In genomic region chr11:119368121-119369034, GRCh38 we compare ENCODE assay signal across 1 cellular context.
TF ChIP-seq lines count a peak whose summit lies in the region.

No MANE protein-coding gene starts in this region.

TF ChIP-seq in HepG2, 621 proteins besides CTCF, POLR2A, EP300 and RAD21 (continued from another document and continues in another):
- TF ChIP-seq SRF (IDR thresholded peaks at IDR 0.05; ENCODE audit: low read depth, low read length), result no peak
- TF ChIP-seq ATF4 (CRISPR knock-in tag; IDR thresholded peaks at IDR 0.05), result no peak
- peak; percentile 58; the same call in 1 of the 2 replicates for TF ChIP-seq ZNF792 (CRISPR knock-in tag; IDR thresholded peaks at IDR 0.05)
- TF ChIP-seq GABPB1 (CRISPR knock-in tag; IDR thresholded peaks at IDR 0.05), result peak; percentile 48; the same call in 1 of the 2 replicates
- no peak for TF ChIP-seq LBX2 (CRISPR knock-in tag; IDR thresholded peaks at IDR 0.05; ENCODE audit: borderline replicate concordance)
- no peak for TF ChIP-seq ZNF720 (CRISPR knock-in tag; IDR thresholded peaks at IDR 0.05)
- TF ChIP-seq ELF3 (CRISPR knock-in tag; IDR thresholded peaks at IDR 0.05), result peak; percentile 79
- TF ChIP-seq ZNF777 (CRISPR knock-in tag; IDR thresholded peaks at IDR 0.05), result no peak
- no peak for TF ChIP-seq SP140L (CRISPR knock-in tag; IDR thresholded peaks at IDR 0.05; ENCODE audit: borderline replicate concordance)
- no peak for TF ChIP-seq GATA4 (IDR thresholded peaks at IDR 0.05; ENCODE audit: borderline replicate concordance, low read depth)
- no peak for TF ChIP-seq HOXD1 (CRISPR knock-in tag; IDR thresholded peaks at IDR 0.05)
- TF ChIP-seq ZBTB7A (CRISPR knock-in tag; IDR thresholded peaks at IDR 0.05), result no peak
- peak; percentile 56; the same call in 1 of the 3 replicates for TF ChIP-seq MXI1 (IDR thresholded peaks at IDR 0.05; ENCODE audit: borderline replicate concordance, low read depth, low read length)
- no peak for TF ChIP-seq ZNF552 (CRISPR knock-in tag; IDR thresholded peaks at IDR 0.05; ENCODE audit: borderline replicate concordance)
- peak; percentile 47; the same call in 1 of the 2 replicates for TF ChIP-seq CREB1 (IDR thresholded peaks at IDR 0.05)
- peak; percentile 76 for TF ChIP-seq CREB1 (CRISPR knock-in tag; IDR thresholded peaks at IDR 0.05)
- TF ChIP-seq ZNF619 (CRISPR knock-in tag; IDR thresholded peaks at IDR 0.05), result no peak
- no peak for TF ChIP-seq TEAD2 (CRISPR knock-in tag; IDR thresholded peaks at IDR 0.05)
- peak; percentile 76; the same call in 1 of the 2 replicates for TF ChIP-seq RCOR2 (CRISPR knock-in tag; IDR thresholded peaks at IDR 0.05)
- no peak for TF ChIP-seq PTBP1 (IDR thresholded peaks at IDR 0.05; ENCODE audit: low read depth, low read length, poor library complexity, severe bottlenecking)
- peak; percentile 96 for TF ChIP-seq TEF (CRISPR knock-in tag; IDR thresholded peaks at IDR 0.05)
- TF ChIP-seq ZNF800 (CRISPR knock-in tag; IDR thresholded peaks at IDR 0.05), result peak; percentile 71; the same call in 1 of the 2 replicates
- no peak for TF ChIP-seq RNF2 (conservative IDR thresholded peaks at IDR 0.05; ENCODE audit: low read depth)
- no peak for TF ChIP-seq ZNF766 (CRISPR knock-in tag; IDR thresholded peaks at IDR 0.05; ENCODE audit: borderline replicate concordance)
- TF ChIP-seq MIXL1 (CRISPR knock-in tag; IDR thresholded peaks at IDR 0.05), result peak; percentile 40; the same call in 1 of the 2 replicates
- peak; percentile 90 for TF ChIP-seq FOSL1 (CRISPR knock-in tag; IDR thresholded peaks at IDR 0.05; ENCODE audit: borderline replicate concordance)
- TF ChIP-seq PAWR (CRISPR knock-in tag; IDR thresholded peaks at IDR 0.05; ENCODE audit: borderline replicate concordance), result no peak
- peak; percentile 38; the same call in 1 of the 2 replicates for TF ChIP-seq BORCS8-MEF2B (CRISPR knock-in tag; IDR thresholded peaks at IDR 0.05)
- no peak for TF ChIP-seq CC2D1A (CRISPR knock-in tag; IDR thresholded peaks at IDR 0.05)
- TF ChIP-seq HOXA5 (CRISPR knock-in tag; IDR thresholded peaks at IDR 0.05), result peak; percentile 88
- TF ChIP-seq NFE2L2 (IDR thresholded peaks at IDR 0.05; ENCODE audit: low read length), result peak; percentile 78
- no peak for TF ChIP-seq IKZF1 (IDR thresholded peaks at IDR 0.05)
- TF ChIP-seq ARID3A (IDR thresholded peaks at IDR 0.05; ENCODE audit: low read depth, low read length), result no peak
- TF ChIP-seq PBX3 (CRISPR knock-in tag; IDR thresholded peaks at IDR 0.05; ENCODE audit: borderline replicate concordance), result no peak
- peak; percentile 38; the same call in 1 of the 2 replicates for TF ChIP-seq ZNF556 (CRISPR knock-in tag; IDR thresholded peaks at IDR 0.05; ENCODE audit: borderline replicate concordance)
- TF ChIP-seq ZNF510 (CRISPR knock-in tag; IDR thresholded peaks at IDR 0.05; ENCODE audit: low read depth), result no peak
- TF ChIP-seq CCDC6 (CRISPR knock-in tag; IDR thresholded peaks at IDR 0.05), result peak; percentile 71; the same call in 1 of the 2 replicates
- TF ChIP-seq WIZ (CRISPR knock-in tag; IDR thresholded peaks at IDR 0.05), result no peak
- TF ChIP-seq KDM1A (CRISPR knock-in tag; IDR thresholded peaks at IDR 0.05), result no peak
- TF ChIP-seq HDAC6 (IDR thresholded peaks at IDR 0.05; ENCODE audit: low read depth, low read length), result no peak
- TF ChIP-seq ZBTB42 (CRISPR knock-in tag; IDR thresholded peaks at IDR 0.05), result peak; percentile 85
- TF ChIP-seq ZNF331 (CRISPR knock-in tag; IDR thresholded peaks at IDR 0.05), result 0 out of 2 replicates have a peak, but pooled peaks have one; percentile 32
- TF ChIP-seq TFDP2 (CRISPR knock-in tag; IDR thresholded peaks at IDR 0.05), result peak; percentile 27; the same call in 1 of the 2 replicates
- TF ChIP-seq ZNF367 (CRISPR knock-in tag; IDR thresholded peaks at IDR 0.05; ENCODE audit: borderline replicate concordance), result no peak
- TF ChIP-seq POLR2AphosphoS2 (IDR thresholded peaks at IDR 0.05; ENCODE audit: low read depth, low read length), result no peak
- TF ChIP-seq FOXM1 (CRISPR knock-in tag; IDR thresholded peaks at IDR 0.05), result no peak
- TF ChIP-seq ZMAT5 (CRISPR knock-in tag; IDR thresholded peaks at IDR 0.05; ENCODE audit: borderline replicate concordance, low read depth), result no peak
- 0 out of 2 replicates have a peak, but pooled peaks have one; percentile 6 for TF ChIP-seq ZBTB33 (CRISPR knock-in tag; IDR thresholded peaks at IDR 0.05)
- peak; percentile 72; the same call in 1 of the 2 replicates for TF ChIP-seq ZFP1 (CRISPR knock-in tag; IDR thresholded peaks at IDR 0.05)
- TF ChIP-seq MTA3 (CRISPR knock-in tag; IDR thresholded peaks at IDR 0.05), result no peak
- TF ChIP-seq HIC2 (CRISPR knock-in tag; IDR thresholded peaks at IDR 0.05; ENCODE audit: low read depth), result peak; percentile 85
- no peak for TF ChIP-seq GMEB2 (CRISPR knock-in tag; IDR thresholded peaks at IDR 0.05; ENCODE audit: low read depth)
- TF ChIP-seq ZBTB14 (CRISPR knock-in tag; IDR thresholded peaks at IDR 0.05), result no peak
